Comparison of ENCODE assay signal across 8 cellular contexts in genomic region chr1:202807367-202807925, GRCh38. TPM values are rescaled to one million over a fixed set of nuclear protein-coding genes. Genes with fewer than 3 reads are reported as not detected.
DNase-seq lines count a peak whose midpoint lies in the region; ATAC-seq and TF ChIP-seq lines count a peak whose summit lies in the region.

No MANE protein-coding gene starts in this region.

- H3K4me3 ChIP-seq in SK-N-SH (ENCODE audit: low read depth in 2 of 2, low read length in 1 of 2) (peak overlapping the region; percentile 96 to 99), adrenal gland (peak overlapping the region; percentile 71 to 90 (median 80)), gastrocnemius medialis (peak overlapping the region; percentile 81 to 99 (median 92)), Karpas-422 (ENCODE audit: low read length) (no peak overlapping the region)

- peaks cover 12% of the 10 kb centered on the region for H3F3A ChIP-seq in SK-N-SH (replicated peaks; ENCODE audit: insufficient read depth)

- H3K79me2 ChIP-seq in SK-N-SH (ENCODE audit: insufficient read depth): peaks cover 58% of the 10 kb centered on the region
- no peaks in the 10 kb centered on the region for H3K79me2 ChIP-seq in Karpas-422 (ENCODE audit: low read length)

- in situ Hi-C loops in gastrocnemius medialis (cut with MboI; ENCODE audit: low sequenced_read_pairs in 4 of 4): no loop called here

- ATAC-seq in gastrocnemius medialis: no peak
- no peak for ATAC-seq in HG02840 (IDR thresholded peaks at IDR 0.05; ENCODE audit: low FRiP score, unreplicated experiment)

- 0% methylated on average over 4 of the region's 52 CpGs for WGBS in SK-N-SH (ENCODE audit: low lambda C conversion rate)
- WGBS in adrenal gland, 4 donors: 0% methylated on average over 3 to 52 of the region's 52 CpGs; no CpG with 5 or more reads in 1 of the 4 donors

- H3K9ac ChIP-seq in SK-N-SH (peak overlapping the region; percentile 93), Karpas-422 (ENCODE audit: low read length) (no peak overlapping the region)

- intact Hi-C loops in adrenal gland (cut with DNase I): no loop called here
- intact Hi-C loops in gastrocnemius medialis (cut with DNase I; ENCODE audit: low total_unique reads): no loop called here

- H3K27ac ChIP-seq in SK-N-SH (ENCODE audit: low read depth in 2 of 2, low read length in 1 of 2) (peak overlapping the region; percentile 72 to 93), adrenal gland (peak overlapping the region in 4 of 5 donors; percentile 66 to 89 (median 81)), gastrocnemius medialis (peak overlapping the region; percentile 80 to 93 (median 84)), Karpas-422 (ENCODE audit: low read length) (no peak overlapping the region)

- CTCF ChIA-PET in SK-N-SH (lab: Yijun Ruan, JAX): no interaction called here

- H3K36me3 ChIP-seq in SK-N-SH (replicated peaks in 1 of 2; ENCODE audit: control insufficient read depth in 1 of 2, insufficient read depth in 2 of 2, low read length in 1 of 2) (no peaks in the 10 kb centered on the region), adrenal gland (replicated peaks in 1 of 2) (no peaks in the 10 kb centered on the region), gastrocnemius medialis (no peaks in the 10 kb centered on the region), Karpas-422 (ENCODE audit: insufficient read depth, low read length) (no peaks in the 10 kb centered on the region)

- no peak overlapping the region for H2AFZ ChIP-seq in SK-N-SH (ENCODE audit: low read depth)
- no peak overlapping the region for H2AFZ ChIP-seq in Karpas-422 (ENCODE audit: low read length)

- H4K20me1 ChIP-seq in SK-N-SH (ENCODE audit: insufficient read depth) (peaks cover 45% of the 10 kb centered on the region), Karpas-422 (ENCODE audit: insufficient read depth, low read depth, low read length) (no peaks in the 10 kb centered on the region)

- TF ChIP-seq RAD21 in SK-N-SH (IDR thresholded peaks at IDR 0.05; ENCODE audit: low read length): no peak

- H3K27me3 ChIP-seq in SK-N-SH (ENCODE audit: insufficient read depth) (no peaks in the 10 kb centered on the region), adrenal gland (no peaks in the 10 kb centered on the region), gastrocnemius medialis (no peaks in the 10 kb centered on the region), Karpas-422 (ENCODE audit: low read length) (no peaks in the 10 kb centered on the region)

- H3K9me3 ChIP-seq in SK-N-SH (no peaks in the 10 kb centered on the region), adrenal gland (replicated peaks in 1 of 3) (no peaks in the 10 kb centered on the region), gastrocnemius medialis (no peaks in the 10 kb centered on the region), Karpas-422 (ENCODE audit: low read length) (no peaks in the 10 kb centered on the region)

- TF ChIP-seq CTCF in SK-N-SH (IDR thresholded peaks at IDR 0.05): no peak
- TF ChIP-seq CTCF in adrenal gland (IDR thresholded peaks at IDR 0.05): no peak
- TF ChIP-seq CTCF in gastrocnemius medialis (IDR thresholded peaks at IDR 0.05 in 4 of 5, conservative IDR thresholded peaks at IDR 0.05 in 1 of 5): no peak

- no peak for TF ChIP-seq EP300 in SK-N-SH (IDR thresholded peaks at IDR 0.05; ENCODE audit: borderline replicate concordance in 1 of 2, low read depth in 1 of 2, low read length in 1 of 2)

- TF ChIP-seq POLR2A in adrenal gland (IDR thresholded peaks at IDR 0.05) (no peak), gastrocnemius medialis (IDR thresholded peaks at IDR 0.05) (no peak)

- peak overlapping the region; percentile 86 for H3K4me2 ChIP-seq in SK-N-SH
- no peak overlapping the region for H3K4me2 ChIP-seq in Karpas-422 (ENCODE audit: low read depth, low read length, poor library complexity, severe bottlenecking)

- peaks cover 27 to 38% of the 10 kb centered on the region in 2 experiments; a peak in 3 of 4 replicates for H3K4me1 ChIP-seq in SK-N-SH (ENCODE audit: control insufficient read depth in 1 of 2, insufficient read depth in 2 of 2, low read depth in 1 of 2, low read length in 1 of 2)
- H3K4me1 ChIP-seq in adrenal gland (replicated peaks in 1 of 2): peaks cover 26 to 43% of the 10 kb centered on the region in 2 donors
- H3K4me1 ChIP-seq in gastrocnemius medialis: peaks cover 19 to 27% of the 10 kb centered on the region in 2 donors
- H3K4me1 ChIP-seq in Karpas-422 (ENCODE audit: low read length): no peaks in the 10 kb centered on the region

- H3K9me2 ChIP-seq in SK-N-SH: no peaks in the 10 kb centered on the region
- H3K9me2 ChIP-seq in Karpas-422 (replicated peaks; ENCODE audit: insufficient read depth, low read length): no peaks in the 10 kb centered on the region

- DNase-seq in NCI-H2227 (lab: John Stamatoyannopoulos, UW; ENCODE audit: unreplicated experiment): peak; percentile 37
- DNase-seq in NCI-H2227 treated with DMSO at 0.1 percent for 48 hours (lab: John Stamatoyannopoulos, UW): no peak
- peak; percentile 90 for DNase-seq in SK-N-SH
- peak in 4 of 7 donors; percentile 23 to 47 (median 27) for DNase-seq in adrenal gland
- DNase-seq in hepatic stellate cell (ENCODE audit: low spot score): peak; percentile 82
- peak in 1 of 2 donors; percentile 8 for DNase-seq in gastrocnemius medialis
- DNase-seq in Karpas-422: no peak

- POLR2A ChIA-PET in SK-N-SH (lab: Yijun Ruan, JAX): interaction anchor here (0.6 to 1.2 kb wide), 4 partner anchors 14 to 1880 kb away, joined by 3 to 4 read pairs (median 3); no protein-coding TSS in a partner anchor

TF ChIP-seq in SK-N-SH, 30 proteins besides CTCF, POLR2A, EP300 and RAD21:
- TF ChIP-seq FOXM1 (IDR thresholded peaks at IDR 0.05; ENCODE audit: low read depth): no peak
- TF ChIP-seq YY1 (IDR thresholded peaks at IDR 0.05; ENCODE audit: low read depth): peak; percentile 83
- no peak for TF ChIP-seq GABPA (IDR thresholded peaks at IDR 0.05; ENCODE audit: low read depth)
- TF ChIP-seq TAF1 (IDR thresholded peaks at IDR 0.05; ENCODE audit: borderline replicate concordance, low read depth, low read length): peak; percentile 53; the same call in 1 of the 2 replicates

RNA-seq across cellular contexts. Expression of gene KDM5B, which starts 0.8 kb away (rescaled TPM):
- polyA plus RNA-seq in SK-N-SH (2012; rRNA removed): 21.7 and 25.1 TPM in 2 replicates
- polyA plus RNA-seq in SK-N-SH (2012; cell fraction: cytosol; rRNA removed): 19.4 and 20.2 TPM in 2 replicates
- polyA plus RNA-seq in SK-N-SH (2012; cell fraction: nucleus; rRNA removed): 44.3 and 67.7 TPM in 2 replicates
- 10 to 100 TPM; 26.8 to 63.5 (median 44.6) TPM for total RNA-seq in adrenal gland
- 10 to 100 TPM; 11.7 to 18.2 (median 12.6) TPM for polyA plus RNA-seq in adrenal gland
- total RNA-seq in gastrocnemius medialis: 10 to 100 TPM; 10.7 to 17.1 (median 13.7) TPM
- total RNA-seq in Karpas-422 (2014; rRNA removed; shearing (Covaris generic); ENCODE audit: low replicate concordance): not detected in 2 replicates

RNA-seq across cellular contexts. Expression of gene PCAT6, which starts 3.3 kb away (rescaled TPM):
- polyA plus RNA-seq in SK-N-SH (2012; rRNA removed): 5.1 and 6.9 TPM in 2 replicates
- polyA plus RNA-seq in SK-N-SH (2012; cell fraction: cytosol; rRNA removed): 4.0 and 4.9 TPM in 2 replicates
- 6.8 and 8.3 TPM in 2 replicates for polyA plus RNA-seq in SK-N-SH (2012; cell fraction: nucleus; rRNA removed)
- total RNA-seq in adrenal gland: 1 to 10 TPM in 4 of 8 donors, under 1 TPM in 1, not detected in 3; 0.69 to 3.5 (median 1.3) TPM
- polyA plus RNA-seq in adrenal gland: 1 to 10 TPM; 3.0 to 8.5 (median 5.8) TPM
- 1 to 10 TPM in 1 of 4 donors, not detected in 3; 4.3 TPM for total RNA-seq in gastrocnemius medialis
- not detected in 2 replicates for total RNA-seq in Karpas-422 (2014; rRNA removed; shearing (Covaris generic); ENCODE audit: low replicate concordance)

Comparison
In these comparisons a context has a peak if more than half of its experiments do, and no peak if none do; other contexts are left out.
1. DNase-seq: peak in NCI-H2227 (single experiment), SK-N-SH (single experiment), adrenal gland (4 of 7) and hepatic stellate cell (single experiment); none in NCI-H2227 treated with DMSO at 0.1 percent for 48 hours (single experiment) and Karpas-422 (single experiment).
2. RNA of gene KDM5B, which starts 0.8 kb away (total RNA-seq): 26.8 to 63.5 TPM in adrenal gland and 10.7 to 17.1 TPM in gastrocnemius medialis; not detected in Karpas-422; every median in the first group is over 10 times any median in the second.